10 cellular contexts compared by ENCODE assay signal in the genomic region with DNA sequence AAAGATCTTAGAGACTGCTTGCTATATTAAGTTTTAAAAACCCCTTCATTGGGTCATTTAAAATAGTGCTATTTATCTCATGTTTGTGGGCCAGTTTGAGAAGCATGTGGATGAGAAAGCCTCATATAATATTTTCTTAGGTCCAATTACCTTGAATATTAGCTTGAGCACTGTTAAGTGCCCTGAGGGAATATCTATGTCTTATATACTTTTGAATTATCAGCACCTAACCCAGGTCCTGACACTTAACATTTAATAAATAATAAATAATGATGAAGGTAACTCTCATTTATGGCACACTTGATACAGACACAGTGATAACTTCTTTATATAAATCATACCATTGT. TPM values are rescaled to one million over a fixed set of nuclear protein-coding genes. Genes with fewer than 3 reads are reported as not detected.
DNase-seq lines count a peak whose midpoint lies in the region; ATAC-seq, FAIRE-seq and TF ChIP-seq lines count a peak whose summit lies in the region.
"Had no signal": no experiment of that assay in that cellular context is flagged by ENCODE, and none has a peak within 500 bp of the region (broad histone marks: within the 10 kb centered on the region; RNA-seq: fewer than 3 reads in every experiment).

No MANE protein-coding gene starts in this region.

- intact Hi-C loops in activated naive CD4-positive, alpha-beta T cell treated with anti-CD3 and anti-CD28 coated beads for 36 hours (cut with micrococcal nuclease): loop anchor here (1.0 to 2.0 kb wide), 15 partner anchors 22 to 485 kb away; a partner anchor contains a TSS
- intact Hi-C loops in HepG2 (cut with micrococcal nuclease; ENCODE audit: unreplicated experiment): loop anchor here (1.0 kb wide), 1 partner anchor 128 kb away; no protein-coding TSS in a partner anchor

- DNase-seq in activated naive CD4-positive, alpha-beta T cell treated with anti-CD3 and anti-CD28 coated beads for 36 hours: no peak
- no peak for DNase-seq in activated naive CD4-positive, alpha-beta T cell treated with Interleukin-2 at 50 U/mL for 16 hours
- no peak for DNase-seq in SJCRH30
- no peak for DNase-seq in HepG2 (ENCODE audit: low spot score)
- DNase-seq in type B pancreatic cell (ENCODE audit: extremely low spot score, unreplicated experiment): no peak
- DNase-seq in GM19238 (ENCODE audit: insufficient read length, low spot score): no peak
- no peak for DNase-seq in NCI-H526 treated with DMSO at 0.1 percent for 48 hours (lab: John Stamatoyannopoulos, UW)

- H3K9me3 ChIP-seq in SJCRH30 (replicated peaks) (no peaks in the 10 kb centered on the region), HepG2 (ENCODE audit: low read length) (no peaks in the 10 kb centered on the region)

- H3K36me3 ChIP-seq in SJCRH30: no peaks in the 10 kb centered on the region
- no peaks in the 10 kb centered on the region for H3K36me3 ChIP-seq in HepG2 (replicated peaks in 1 of 2; ENCODE audit: control insufficient read depth in 1 of 2, insufficient read depth in 2 of 2, low read length in 2 of 2)
- H3K36me3 ChIP-seq: brain microvascular endothelial cell, neural progenitor cell had no signal

- no peaks in the 10 kb centered on the region; the same call in 1 of the 2 replicates for H3K4me1 ChIP-seq in SJCRH30
- H3K4me1 ChIP-seq in HepG2 (ENCODE audit: insufficient read depth, low read length): peaks cover 27% of the 10 kb centered on the region
- H3K4me1 ChIP-seq: neural progenitor cell had no signal

- FAIRE-seq in HepG2 (lab: Jason Lieb, UNC): no peak

- BruUV-seq in HepG2 (replicated peaks; lab: Mats Ljungman, UMichigan): no TSS peak

- CTCF ChIA-PET in activated naive CD4-positive, alpha-beta T cell treated with anti-CD3 and anti-CD28 coated beads for 36 hours (lab: Charles Lee): interaction anchor here (0.8 to 2.9 kb wide), 5 partner anchors 72 to 152 kb away, joined by 3 to 16 read pairs (median 3); a partner anchor contains a TSS
- CTCF ChIA-PET in HepG2 (lab: Yijun Ruan, JAX; ENCODE audit: low intra/inter-chr PET ratio, low total read pairs): no interaction called here

- peak overlapping the region; percentile 91 for H3K4me3 Mint-ChIP-seq in activated naive CD4-positive, alpha-beta T cell treated with anti-CD3 and anti-CD28 coated beads for 36 hours
- H3K4me3 Mint-ChIP-seq in type B pancreatic cell: peak overlapping the region; percentile 84
- H3K4me3 Mint-ChIP-seq: neural progenitor cell had no signal

- ATAC-seq in HepG2 (peak; percentile 20; the same call in 2 of the 3 replicates), HG03469 (IDR thresholded peaks at IDR 0.05; ENCODE audit: unreplicated experiment) (no peak)

- peak overlapping the region; percentile 96 for H3K27ac Mint-ChIP-seq in activated naive CD4-positive, alpha-beta T cell treated with anti-CD3 and anti-CD28 coated beads for 36 hours
- peak overlapping the region; percentile 92 for H3K27ac Mint-ChIP-seq in type B pancreatic cell
- H3K27ac Mint-ChIP-seq: neural progenitor cell had no signal

- TF ChIP-seq POLR2A in HepG2 (IDR thresholded peaks at IDR 0.05; ENCODE audit: insufficient read depth in 1 of 2, low read depth in 2 of 2, low read length in 2 of 2): no peak

- no peak for TF ChIP-seq CTCF in HepG2 (CRISPR knock-in tag; IDR thresholded peaks at IDR 0.05)
- TF ChIP-seq CTCF in type B pancreatic cell (conservative IDR thresholded peaks at IDR 0.05): no peak

- in situ Hi-C loops in HepG2 (cut with HindIII; ENCODE audit: extremely low pct_ligation_motif_present, low pct_unique_long_range_greater_than_20kb): no loop called here

- H3K27ac ChIP-seq in SJCRH30: no peak overlapping the region
- no peak overlapping the region for H3K27ac ChIP-seq in HepG2 (ENCODE audit: extremely low read length, insufficient read depth, low read length)
- H3K27ac ChIP-seq: brain microvascular endothelial cell, neural progenitor cell had no signal

- H3K79me2 ChIP-seq in HepG2 (ENCODE audit: insufficient read depth, low read length): no peaks in the 10 kb centered on the region

- H3K27me3 ChIP-seq in SJCRH30 (no peaks in the 10 kb centered on the region; the same call in 1 of the 2 replicates), HepG2 (ENCODE audit: control insufficient read depth in 1 of 2, insufficient read depth in 2 of 2, low read length in 2 of 2) (no peaks in the 10 kb centered on the region)
- H3K27me3 ChIP-seq: brain microvascular endothelial cell, neural progenitor cell had no signal

- H3K9me3 Mint-ChIP-seq in activated naive CD4-positive, alpha-beta T cell treated with anti-CD3 and anti-CD28 coated beads for 36 hours: peaks cover 4% of the 10 kb centered on the region
- H3K9me3 Mint-ChIP-seq in type B pancreatic cell: no peaks in the 10 kb centered on the region
- H3K9me3 Mint-ChIP-seq: neural progenitor cell had no signal

- no peak for TF ChIP-seq RAD21 in HepG2 (CRISPR knock-in tag; IDR thresholded peaks at IDR 0.05)

- H3K4me2 ChIP-seq in HepG2 (ENCODE audit: low read depth, low read length): peak overlapping the region; percentile 72
- H3K4me2 ChIP-seq: neural progenitor cell had no signal

- H2AFZ ChIP-seq in HepG2 (ENCODE audit: low read length): peak overlapping the region; percentile 62
- H2AFZ ChIP-seq: neural progenitor cell had no signal

- peak overlapping the region; percentile 14; the same call in 1 of the 2 replicates for H3K4me3 ChIP-seq in SJCRH30
- H3K4me3 ChIP-seq in HepG2 (replicated peaks in 1 of 3; ENCODE audit: insufficient read depth in 1 of 3, low read depth in 2 of 3, low read length in 3 of 3): peak overlapping the region in 1 of 3 experiments; percentile 51; a peak in 4 of 6 replicates
- H3K4me3 ChIP-seq: neural progenitor cell had no signal

- H3K4me1 Mint-ChIP-seq in activated naive CD4-positive, alpha-beta T cell treated with anti-CD3 and anti-CD28 coated beads for 36 hours (ENCODE audit: low read depth): peaks cover 43% of the 10 kb centered on the region
- peaks cover 11% of the 10 kb centered on the region for H3K4me1 Mint-ChIP-seq in type B pancreatic cell (ENCODE audit: unreplicated experiment)

- H4K20me1 ChIP-seq in HepG2 (ENCODE audit: insufficient read depth, low read length): no peaks in the 10 kb centered on the region

- no peak for TF ChIP-seq EP300 in HepG2 (IDR thresholded peaks at IDR 0.05; ENCODE audit: low read depth in 2 of 2, low read length in 2 of 2)
- no peak for TF ChIP-seq EP300 in HepG2 (CRISPR knock-in tag; IDR thresholded peaks at IDR 0.05; ENCODE audit: borderline replicate concordance)

- POLR2A ChIA-PET in HepG2 (lab: Yijun Ruan, JAX): no interaction called here

- peak overlapping the region; percentile 71; the same call in 1 of the 2 replicates for H3K9ac ChIP-seq in HepG2 (ENCODE audit: insufficient read depth, low read depth, low read length)
- H3K9ac ChIP-seq: neural progenitor cell had no signal

- H3K36me3 Mint-ChIP-seq in activated naive CD4-positive, alpha-beta T cell treated with anti-CD3 and anti-CD28 coated beads for 36 hours (ENCODE audit: low read depth): peaks cover 40% of the 10 kb centered on the region
- H3K36me3 Mint-ChIP-seq in type B pancreatic cell: no peaks in the 10 kb centered on the region
- H3K36me3 Mint-ChIP-seq: neural progenitor cell had no signal

- H3K27me3 Mint-ChIP-seq in activated naive CD4-positive, alpha-beta T cell treated with anti-CD3 and anti-CD28 coated beads for 36 hours (ENCODE audit: low read depth): no peaks in the 10 kb centered on the region
- H3K27me3 Mint-ChIP-seq in type B pancreatic cell: no peaks in the 10 kb centered on the region

RNA-seq across cellular contexts. Expression of a gene that starts 0.3 kb away (rescaled TPM):
- 100 to 1,000 TPM; 338 to 351 TPM for total RNA-seq in activated naive CD4-positive, alpha-beta T cell treated with anti-CD3 and anti-CD28 coated beads for 36 hours
- 0.47 and 0.51 TPM in 2 replicates for total RNA-seq in SJCRH30 (2014; rRNA removed; shearing (Covaris generic))
- total RNA-seq in HepG2 (2016; rRNA removed; fragmentation: Illumina TruSeq; extraction: Trizol): 5.1 and 6.6 TPM in 2 replicates
- total RNA-seq in HepG2 (2016; cell fraction: cytosol; rRNA removed; fragmentation: Illumina TruSeq; extraction: Trizol; ENCODE audit: low read depth): 0.51 and 0.53 TPM in 2 replicates
- total RNA-seq in HepG2 (2016; cell fraction: insoluble cytoplasmic fraction; rRNA removed; fragmentation: Illumina TruSeq; extraction: Trizol): 4.8 and 7.1 TPM in 2 replicates
- total RNA-seq in HepG2 (2016; cell fraction: membrane; rRNA removed; fragmentation: Illumina TruSeq; extraction: Trizol): 0.86 and 1.2 TPM in 2 replicates
- total RNA-seq in HepG2 (2016; cell fraction: nucleus; rRNA removed; fragmentation: Illumina TruSeq; extraction: Trizol): 3.4 and 3.8 TPM in 2 replicates
- 6.2 and 7.3 TPM in 2 replicates for polyA plus RNA-seq in HepG2 (2011; rRNA removed)
- 5.1 and 8.2 TPM in 2 replicates for polyA plus RNA-seq in HepG2 (2011; cell fraction: cytosol; rRNA removed)
- polyA plus RNA-seq in HepG2 (2011; cell fraction: nucleus; rRNA removed): 3.9 and 5.4 TPM in 2 replicates
- polyA plus RNA-seq in HepG2 (2012): 11.6 and 25.8 TPM in 2 replicates
- 0.31 and 0.38 TPM in 2 replicates for polyA plus RNA-seq in HepG2 (2016; cell fraction: cytosol; fragmentation: Illumina TruSeq; extraction: Trizol; ENCODE audit: low read depth)
- polyA plus RNA-seq in HepG2 (2016; cell fraction: insoluble cytoplasmic fraction; fragmentation: Illumina TruSeq; extraction: Trizol; ENCODE audit: low read depth): 4.5 and 5.3 TPM in 2 replicates
- 0.63 and 1.6 TPM in 2 replicates for polyA plus RNA-seq in HepG2 (2016; cell fraction: membrane; fragmentation: Illumina TruSeq; extraction: Trizol; ENCODE audit: low read depth)
- 3.5 and 3.7 TPM in 2 replicates for polyA plus RNA-seq in HepG2 (2016; cell fraction: nucleus; fragmentation: Illumina TruSeq; extraction: Trizol; ENCODE audit: insufficient read depth, low read depth)
- 4.0 and 4.2 TPM in 2 replicates for polyA minus RNA-seq in HepG2 (2011; rRNA and poly(A)+ RNA removed; ENCODE audit: low replicate concordance)
- 3.3 and 6.6 TPM in 2 replicates for polyA minus RNA-seq in HepG2 (2011; cell fraction: cytosol; rRNA and poly(A)+ RNA removed)
- polyA minus RNA-seq in HepG2 (2011; cell fraction: nucleus; rRNA and poly(A)+ RNA removed): 9.0 and 14.0 TPM in 2 replicates
- total RNA-seq in type B pancreatic cell (ENCODE audit: low replicate concordance): 7.3 and 17.8 TPM in 2 replicates

RNA-seq across cellular contexts. Expression of a gene that starts 49.6 kb away (rescaled TPM):
- under 1 TPM in 1 of 2 experiments, not detected in 1; 0.12 TPM for total RNA-seq in activated naive CD4-positive, alpha-beta T cell treated with anti-CD3 and anti-CD28 coated beads for 36 hours
- total RNA-seq in SJCRH30 (2014; rRNA removed; shearing (Covaris generic)): not detected in 2 replicates
- not detected in 2 replicates for total RNA-seq in HepG2 (2016; rRNA removed; fragmentation: Illumina TruSeq; extraction: Trizol)
- total RNA-seq in HepG2 (2016; cell fraction: cytosol; rRNA removed; fragmentation: Illumina TruSeq; extraction: Trizol; ENCODE audit: low read depth): not detected in 2 replicates
- not detected in 2 replicates for total RNA-seq in HepG2 (2016; cell fraction: insoluble cytoplasmic fraction; rRNA removed; fragmentation: Illumina TruSeq; extraction: Trizol)
- not detected in 2 replicates for total RNA-seq in HepG2 (2016; cell fraction: membrane; rRNA removed; fragmentation: Illumina TruSeq; extraction: Trizol)
- not detected in 2 replicates for total RNA-seq in HepG2 (2016; cell fraction: nucleus; rRNA removed; fragmentation: Illumina TruSeq; extraction: Trizol)
- not detected in 2 replicates for polyA plus RNA-seq in HepG2 (2011; rRNA removed)
- polyA plus RNA-seq in HepG2 (2011; cell fraction: cytosol; rRNA removed): not detected in 2 replicates
- not detected in 2 replicates for polyA plus RNA-seq in HepG2 (2011; cell fraction: nucleus; rRNA removed)
- not detected in 2 replicates for polyA plus RNA-seq in HepG2 (2012)
- not detected in 2 replicates for polyA plus RNA-seq in HepG2 (2016; cell fraction: cytosol; fragmentation: Illumina TruSeq; extraction: Trizol; ENCODE audit: low read depth)
- polyA plus RNA-seq in HepG2 (2016; cell fraction: insoluble cytoplasmic fraction; fragmentation: Illumina TruSeq; extraction: Trizol; ENCODE audit: low read depth): not detected in 2 replicates
- not detected in 2 replicates for polyA plus RNA-seq in HepG2 (2016; cell fraction: membrane; fragmentation: Illumina TruSeq; extraction: Trizol; ENCODE audit: low read depth)
- not detected in 2 replicates for polyA plus RNA-seq in HepG2 (2016; cell fraction: nucleus; fragmentation: Illumina TruSeq; extraction: Trizol; ENCODE audit: insufficient read depth, low read depth)
- polyA minus RNA-seq in HepG2 (2011; rRNA and poly(A)+ RNA removed; ENCODE audit: low replicate concordance): not detected in 2 replicates
- not detected in 2 replicates for polyA minus RNA-seq in HepG2 (2011; cell fraction: cytosol; rRNA and poly(A)+ RNA removed)
- polyA minus RNA-seq in HepG2 (2011; cell fraction: nucleus; rRNA and poly(A)+ RNA removed): not detected in 2 replicates
- total RNA-seq in type B pancreatic cell (ENCODE audit: low replicate concordance): not detected in 2 replicates

Comparison
In these comparisons a context has a peak if more than half of its experiments do, and no peak if none do; other contexts are left out.
1. RNA of a gene that starts 0.3 kb away (total RNA-seq): 338 to 351 TPM in activated naive CD4-positive, alpha-beta T cell treated with anti-CD3 and anti-CD28 coated beads for 36 hours; 7.3 to 17.8 TPM in type B pancreatic cell, 0.51 to 7.1 TPM in HepG2 and 0.47 to 0.51 TPM in SJCRH30; every median in the first group is over 10 times any median in the second.